9 cellular contexts compared by ENCODE assay signal in the genomic region with DNA sequence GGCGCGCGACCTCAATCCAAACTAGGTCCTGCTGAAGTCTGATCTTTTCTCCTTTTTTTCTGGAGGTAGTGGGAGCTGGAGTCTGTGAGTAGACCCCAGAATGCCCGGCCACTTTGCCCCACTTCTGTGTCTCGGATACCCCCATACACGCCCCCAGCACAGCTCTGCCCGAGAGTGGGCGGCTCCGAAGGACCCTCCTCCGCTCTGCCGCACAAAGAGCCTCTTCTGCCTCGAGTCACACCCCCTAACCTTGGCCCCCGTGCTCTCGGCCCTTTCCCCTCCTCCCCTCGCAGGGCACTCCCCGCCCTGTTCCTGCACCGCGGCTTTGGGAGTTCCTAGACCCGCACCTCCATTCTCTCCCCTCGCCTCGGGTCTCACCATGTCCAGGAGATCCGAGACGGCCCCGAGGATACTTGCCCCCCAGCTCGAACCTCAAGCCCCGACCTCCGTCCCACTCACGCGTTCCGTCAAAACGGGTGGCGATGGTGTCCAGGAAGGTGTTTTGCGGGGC. TPM values are rescaled to one million over a fixed set of nuclear protein-coding genes. Genes with fewer than 3 reads are reported as not detected.
A peak's percentile ranks its signal among the peaks of the same experiment; 100 is the strongest.
DNase-seq lines count a peak whose midpoint lies in the region; ATAC-seq and TF ChIP-seq lines count a peak whose summit lies in the region.
"Had no signal": no experiment of that assay in that cellular context is flagged by ENCODE, and none has a peak within 500 bp of the region (broad histone marks: within the 10 kb centered on the region; RNA-seq: fewer than 3 reads in every experiment).

No MANE protein-coding gene starts in this region.

- no peak for ATAC-seq in GM21717 (IDR thresholded peaks at IDR 0.05; ENCODE audit: unreplicated experiment)

- TF ChIP-seq CTCF in epithelial cell of proximal tubule (conservative IDR thresholded peaks at IDR 0.05; ENCODE audit: low read depth, low read length) = no peak
- TF ChIP-seq CTCF in sigmoid colon (IDR thresholded peaks at IDR 0.05) = no peak

- intact Hi-C loops in sigmoid colon (cut with DNase I) = no loop called here

- H3K9me3 ChIP-seq in sigmoid colon = no peaks in the 10 kb centered on the region

- whole genome bisulfite sequencing in sigmoid colon, 2 donors = 2 to 3% methylated on average over 33 of the region's 33 CpGs

- H3K36me3 ChIP-seq in sigmoid colon = no peaks in the 10 kb centered on the region

- peak overlapping the region; percentile 39 for H3K4me3 ChIP-seq in epithelial cell of proximal tubule (ENCODE audit: low read depth, low read length)
- H3K4me3 ChIP-seq in sigmoid colon = peak overlapping the region in 3 of 4 donors; percentile 30 to 42 (median 30)

- no peak overlapping the region for H3K27ac ChIP-seq in sigmoid colon
- H3K27ac ChIP-seq: 22Rv1 had no signal

- H3K27me3 ChIP-seq in sigmoid colon = peaks cover 17 to 42% (median 28%) of the 10 kb centered on the region in 3 donors

- no peak for TF ChIP-seq POLR2A in sigmoid colon (IDR thresholded peaks at IDR 0.05)

- no peak for TF ChIP-seq EP300 in sigmoid colon (IDR thresholded peaks at IDR 0.05)

- H3K4me1 ChIP-seq in sigmoid colon = peaks cover 0 to 45% (median 29%) of the 10 kb centered on the region in 4 donors

- DNase-seq in DMS 273 (lab: John Stamatoyannopoulos, UW; ENCODE audit: unreplicated experiment) (peak; percentile 41), DMS 273 treated with DMSO at 0.1 percent for 48 hours (lab: John Stamatoyannopoulos, UW) (no peak), NCI-H69 (lab: John Stamatoyannopoulos, UW) (peak; percentile 49), epithelial cell of proximal tubule (ENCODE audit: low read depth) (no peak), sigmoid colon (no peak), LoVo (ENCODE audit: low spot score) (no peak)
- no peak for DNase-seq in central memory CD4-positive, alpha-beta T cell

RNA-seq across cellular contexts. Expression of a gene that starts 0.5 kb away (rescaled TPM):
- total RNA-seq in epithelial cell of proximal tubule (not detected in 2 replicates), sigmoid colon (not detected)
- polyA plus RNA-seq in sigmoid colon = under 1 TPM in 1 of 3 donors, not detected in 2; 0.25 TPM

RNA-seq across cellular contexts. Expression of a gene that starts 4.8 kb away (rescaled TPM):
- total RNA-seq in epithelial cell of proximal tubule (not detected in 2 replicates), sigmoid colon (not detected)
- not detected for polyA plus RNA-seq in sigmoid colon

RNA-seq across cellular contexts. Expression of a gene that starts 13.8 kb away (rescaled TPM):
- total RNA-seq in epithelial cell of proximal tubule (15.7 and 17.4 TPM in 2 replicates), sigmoid colon (10 to 100 TPM; 32.1 to 76.0 (median 42.4) TPM)
- 10 to 100 TPM in 1 of 3 donors, 1 to 10 TPM in 2; 5.8 to 25.8 (median 7.2) TPM for polyA plus RNA-seq in sigmoid colon

RNA-seq across cellular contexts. Expression of a gene that starts 25.7 kb away (rescaled TPM):
- total RNA-seq in epithelial cell of proximal tubule = 89.4 and 150 TPM in 2 replicates
- total RNA-seq in sigmoid colon = 100 to 1,000 TPM in 2 of 4 donors, 10 to 100 TPM in 2; 75.9 to 104 (median 93.1) TPM
- polyA plus RNA-seq in sigmoid colon = 100 to 1,000 TPM; 182 to 303 (median 213) TPM

RNA-seq across cellular contexts. Expression of a gene that starts 57.9 kb away (rescaled TPM):
- not detected in 2 replicates for total RNA-seq in epithelial cell of proximal tubule
- total RNA-seq in sigmoid colon = under 1 TPM in 3 of 4 donors, not detected in 1; 0.27 to 0.83 (median 0.49) TPM
- polyA plus RNA-seq in sigmoid colon = under 1 TPM in 1 of 3 donors, not detected in 2; 0.10 TPM

Comparison
In these comparisons a context has a peak if more than half of its experiments do, and no peak if none do; other contexts are left out.
1. DNase-seq: peak in DMS 273 (single experiment) and NCI-H69 (single experiment); none in DMS 273 treated with DMSO at 0.1 percent for 48 hours (single experiment), epithelial cell of proximal tubule (single experiment), sigmoid colon (single experiment), LoVo (single experiment) and central memory CD4-positive, alpha-beta T cell (single experiment).